Comparison of ENCODE assay signal across 14 cellular contexts in genomic region chr13:70353096-70353495, GRCh38.
"Had no signal": no experiment of that assay in that cellular context is flagged by ENCODE, and none has a peak within 500 bp of the region (broad histone marks: within the 10 kb centered on the region; RNA-seq: fewer than 3 reads in every experiment).

No MANE protein-coding gene starts in this region.

- H3K27me3 ChIP-seq: gastroesophageal sphincter, neutrophil, spleen, tibial artery had no signal

- H3K27ac ChIP-seq: gastroesophageal sphincter, neutrophil, spleen, tibial artery had no signal

- ATAC-seq: gastroesophageal sphincter; right cardiac atrium; stimulated activated memory B cell treated with anti-CD40 and anti-IgM and Interleukin-4, amounts not matched to agents 10 μg/mL and 1 μg/mL and 100 μg/mL, for 72 hours had no signal

- H3K27ac Mint-ChIP-seq: activated CD4-positive, alpha-beta memory T cell treated with anti-CD3 and anti-CD28 coated beads for 36 hours; activated naive CD8-positive, alpha-beta T cell treated with anti-CD3 and anti-CD28 coated beads, Interleukin-2, amount 10 ng/mL, durations not matched to agents 7 days and 5 days; stimulated activated memory B cell treated with anti-CD40 and anti-IgM and Interleukin-4, amounts not matched to agents 10 μg/mL and 1 μg/mL and 100 μg/mL, for 72 hours had no signal

- H3K4me1 ChIP-seq: gastroesophageal sphincter, spleen, tibial artery had no signal

- H3K4me3 Mint-ChIP-seq: activated CD4-positive, alpha-beta memory T cell treated with anti-CD3 and anti-CD28 coated beads for 36 hours; activated naive CD8-positive, alpha-beta T cell treated with anti-CD3 and anti-CD28 coated beads, Interleukin-2, amount 10 ng/mL, durations not matched to agents 7 days and 5 days; stimulated activated memory B cell treated with anti-CD40 and anti-IgM and Interleukin-4, amounts not matched to agents 10 μg/mL and 1 μg/mL and 100 μg/mL, for 72 hours had no signal

- H3K36me3 Mint-ChIP-seq: activated CD4-positive, alpha-beta memory T cell treated with anti-CD3 and anti-CD28 coated beads for 36 hours; activated naive CD8-positive, alpha-beta T cell treated with anti-CD3 and anti-CD28 coated beads, Interleukin-2, amount 10 ng/mL, durations not matched to agents 7 days and 5 days; stimulated activated memory B cell treated with anti-CD40 and anti-IgM and Interleukin-4, amounts not matched to agents 10 μg/mL and 1 μg/mL and 100 μg/mL, for 72 hours had no signal

- H3K36me3 ChIP-seq: gastroesophageal sphincter, neutrophil, spleen, tibial artery had no signal

- H3K4me1 Mint-ChIP-seq: activated naive CD8-positive, alpha-beta T cell treated with anti-CD3 and anti-CD28 coated beads, Interleukin-2, amount 10 ng/mL, durations not matched to agents 7 days and 5 days; stimulated activated memory B cell treated with anti-CD40 and anti-IgM and Interleukin-4, amounts not matched to agents 10 μg/mL and 1 μg/mL and 100 μg/mL, for 72 hours had no signal

- DNase-seq: activated CD4-positive, alpha-beta memory T cell treated with anti-CD3 and anti-CD28 coated beads for 36 hours; activated CD8-positive, alpha-beta memory T cell treated with anti-CD3 and anti-CD28 coated beads, Interleukin-2, amount 50 U/mL, for 4 hours; activated naive CD8-positive, alpha-beta T cell treated with anti-CD3 and anti-CD28 coated beads, Interleukin-2, amount 10 ng/mL, durations not matched to agents 7 days and 5 days; anterior cingulate cortex; kidney; midbrain; right cardiac atrium; spleen; stimulated activated CD4-positive, alpha-beta T cell treated with anti-CD3 and anti-CD28 coated beads, Interleukin-1b, Interleukin-23, amount 100 ng/mL, for 48 hours; T-helper 9 cell; tibial artery had no signal

- H3K27me3 Mint-ChIP-seq: activated CD4-positive, alpha-beta memory T cell treated with anti-CD3 and anti-CD28 coated beads for 36 hours; activated naive CD8-positive, alpha-beta T cell treated with anti-CD3 and anti-CD28 coated beads, Interleukin-2, amount 10 ng/mL, durations not matched to agents 7 days and 5 days; stimulated activated memory B cell treated with anti-CD40 and anti-IgM and Interleukin-4, amounts not matched to agents 10 μg/mL and 1 μg/mL and 100 μg/mL, for 72 hours had no signal

- H3K4me3 ChIP-seq: gastroesophageal sphincter, spleen, tibial artery had no signal

- H3K9me3 ChIP-seq: gastroesophageal sphincter, neutrophil, tibial artery had no signal
